25 cellular contexts compared by ENCODE assay signal in the genomic region with DNA sequence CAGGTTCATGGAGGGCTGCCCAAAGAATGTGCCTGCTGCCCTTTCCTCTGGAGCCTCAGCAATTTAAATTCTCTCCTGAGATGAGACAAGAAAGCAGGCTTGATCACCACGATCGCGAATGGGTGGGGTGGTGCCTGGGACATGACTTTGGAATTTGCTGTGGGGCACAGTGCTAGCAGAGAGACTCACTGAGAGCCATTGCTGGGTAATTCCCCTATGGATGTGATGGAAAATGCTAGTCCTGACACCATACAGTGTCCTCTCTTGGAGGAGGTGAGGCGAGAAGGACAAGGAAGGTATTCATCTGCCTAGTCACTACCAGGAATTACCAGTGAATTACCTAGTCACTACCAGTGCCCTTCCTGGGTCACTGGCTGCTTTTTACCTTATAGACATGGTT. TPM values are rescaled to one million over a fixed set of nuclear protein-coding genes. Genes with fewer than 3 reads are reported as not detected.
"Had no signal": no experiment of that assay in that cellular context is flagged by ENCODE, and none has a peak within 500 bp of the region (broad histone marks: within the 10 kb centered on the region; RNA-seq: fewer than 3 reads in every experiment).

No MANE protein-coding gene starts in this region.

- H3K4me3 Mint-ChIP-seq: activated B cell treated with CpG ODN at 0.5 μM for 24 hours; activated CD8-positive, alpha-beta T cell treated with anti-CD3 and anti-CD28 coated beads, Interleukin-2, amount 10 ng/mL, durations not matched to agents 7 days and 5 days; activated naive CD4-positive, alpha-beta T cell treated with anti-CD3 and anti-CD28 coated beads, Interleukin-2, amount 10 ng/mL, durations not matched to agents 7 days and 5 days; activated naive CD8-positive, alpha-beta T cell treated with anti-CD3 and anti-CD28 coated beads, Interleukin-2, amount 50 U/mL, for 24 hours; activated T-cell treated with anti-CD3 and anti-CD28 coated beads, Interleukin-2, amount 50 U/mL, for 4 hours; neural progenitor cell; stimulated activated memory B cell treated with anti-CD40 and anti-IgM and Interleukin-4, amounts not matched to agents 10 μg/mL and 1 μg/mL and 100 μg/mL, for 72 hours had no signal

- H3K36me3 Mint-ChIP-seq: activated naive CD4-positive, alpha-beta T cell treated with anti-CD3 and anti-CD28 coated beads, Interleukin-2, amount 10 ng/mL, durations not matched to agents 7 days and 5 days; neural progenitor cell had no signal

- ATAC-seq: activated CD8-positive, alpha-beta T cell treated with anti-CD3 and anti-CD28 coated beads, Interleukin-2, amount 10 ng/mL, durations not matched to agents 7 days and 5 days; activated naive CD8-positive, alpha-beta T cell treated with anti-CD3 and anti-CD28 coated beads, Interleukin-2, amount 50 U/mL, for 24 hours; activated T-cell treated with anti-CD3 and anti-CD28 coated beads, Interleukin-2, amount 50 U/mL, for 4 hours; mucosa of descending colon; stimulated activated memory B cell treated with anti-CD40 and anti-IgM and Interleukin-4, amounts not matched to agents 10 μg/mL and 1 μg/mL and 100 μg/mL, for 72 hours; upper lobe of right lung had no signal

- H2AFZ ChIP-seq: neural progenitor cell, parathyroid adenoma had no signal

- H3K79me2 ChIP-seq: parathyroid adenoma had no signal

- H3K9me3 ChIP-seq: mucosa of descending colon, SK-N-SH, testis, upper lobe of right lung had no signal

- H3K27ac Mint-ChIP-seq: activated B cell treated with CpG ODN at 0.5 μM for 24 hours; activated CD8-positive, alpha-beta T cell treated with anti-CD3 and anti-CD28 coated beads, Interleukin-2, amount 10 ng/mL, durations not matched to agents 7 days and 5 days; activated naive CD4-positive, alpha-beta T cell treated with anti-CD3 and anti-CD28 coated beads, Interleukin-2, amount 10 ng/mL, durations not matched to agents 7 days and 5 days; activated naive CD8-positive, alpha-beta T cell treated with anti-CD3 and anti-CD28 coated beads, Interleukin-2, amount 50 U/mL, for 24 hours; naive B cell; stimulated activated memory B cell treated with anti-CD40 and anti-IgM and Interleukin-4, amounts not matched to agents 10 μg/mL and 1 μg/mL and 100 μg/mL, for 72 hours had no signal

- H3K27me3 ChIP-seq: neural progenitor cell, sigmoid colon, testis, upper lobe of right lung had no signal

- H3K4me2 ChIP-seq: neural progenitor cell, SK-N-SH had no signal

- H3K4me3 ChIP-seq: mucosa of descending colon, neural progenitor cell, sigmoid colon, testis, upper lobe of right lung had no signal

- H3K9me3 Mint-ChIP-seq: activated naive CD4-positive, alpha-beta T cell treated with anti-CD3 and anti-CD28 coated beads, Interleukin-2, amount 10 ng/mL, durations not matched to agents 7 days and 5 days; activated naive CD8-positive, alpha-beta T cell treated with anti-CD3 and anti-CD28 coated beads, Interleukin-2, amount 50 U/mL, for 24 hours; activated T-cell treated with anti-CD3 and anti-CD28 coated beads, Interleukin-2, amount 50 U/mL, for 4 hours; stimulated activated memory B cell treated with anti-CD40 and anti-IgM and Interleukin-4, amounts not matched to agents 10 μg/mL and 1 μg/mL and 100 μg/mL, for 72 hours had no signal

- H3K9ac ChIP-seq: neural progenitor cell, parathyroid adenoma, SK-N-SH had no signal

- FAIRE-seq: islet of Langerhans had no signal

- H3K27ac ChIP-seq: brain microvascular endothelial cell, neural progenitor cell, parathyroid adenoma, sigmoid colon, testis, upper lobe of right lung had no signal

- H3K36me3 ChIP-seq: brain microvascular endothelial cell, neural progenitor cell, sigmoid colon, upper lobe of right lung had no signal

- DNase-seq: activated B cell treated with CpG ODN at 0.5 μM for 24 hours; activated CD4-positive, alpha-beta T cell treated with anti-CD3 and anti-CD28 coated beads for 48 hours; activated CD8-positive, alpha-beta memory T cell treated with anti-CD3 and anti-CD28 coated beads, Interleukin-2, amount 50 U/mL, for 4 hours; activated CD8-positive, alpha-beta T cell treated with anti-CD3 and anti-CD28 coated beads, Interleukin-2, amount 10 ng/mL, durations not matched to agents 7 days and 5 days; activated naive CD4-positive, alpha-beta T cell treated with anti-CD3 and anti-CD28 coated beads, Interleukin-2, amount 10 ng/mL, durations not matched to agents 7 days and 5 days; activated naive CD8-positive, alpha-beta T cell treated with anti-CD3 and anti-CD28 coated beads, Interleukin-2, amount 50 U/mL, for 24 hours; activated T-cell treated with anti-CD3 and anti-CD28 coated beads, Interleukin-2, amount 50 U/mL, for 4 hours; aorta; brain microvascular endothelial cell; cerebellar nuclear complex; effector CD4-positive, alpha-beta T cell; hippocampal formation; mucosa of descending colon; naive B cell; sigmoid colon; SK-N-SH; stimulated activated CD4-positive, alpha-beta T cell treated with anti-CD3 and anti-CD28 coated beads, Interleukin-4, amount 100 ng/mL, for 4 hours; T-helper 9 cell; testis; upper lobe of right lung had no signal

- H3K4me1 Mint-ChIP-seq: activated B cell treated with CpG ODN at 0.5 μM for 24 hours; activated naive CD4-positive, alpha-beta T cell treated with anti-CD3 and anti-CD28 coated beads, Interleukin-2, amount 10 ng/mL, durations not matched to agents 7 days and 5 days; activated naive CD8-positive, alpha-beta T cell treated with anti-CD3 and anti-CD28 coated beads, Interleukin-2, amount 50 U/mL, for 24 hours; naive B cell; stimulated activated memory B cell treated with anti-CD40 and anti-IgM and Interleukin-4, amounts not matched to agents 10 μg/mL and 1 μg/mL and 100 μg/mL, for 72 hours had no signal

- H3K4me1 ChIP-seq: neural progenitor cell, sigmoid colon had no signal

RNA-seq across cellular contexts. Expression of gene FAM20A, which starts 15.5 kb away (rescaled TPM):
- total RNA-seq: activated B cell treated with CpG ODN at 0.5 μM for 24 hours; activated CD8-positive, alpha-beta T cell treated with anti-CD3 and anti-CD28 coated beads, Interleukin-2, amount 10 ng/mL, durations not matched to agents 7 days and 5 days; glomerular endothelial cell had no signal
- polyA plus RNA-seq: SK-N-SH had no signal
